Comparison of ENCODE assay signal across 8 cellular contexts in the genomic region with DNA sequence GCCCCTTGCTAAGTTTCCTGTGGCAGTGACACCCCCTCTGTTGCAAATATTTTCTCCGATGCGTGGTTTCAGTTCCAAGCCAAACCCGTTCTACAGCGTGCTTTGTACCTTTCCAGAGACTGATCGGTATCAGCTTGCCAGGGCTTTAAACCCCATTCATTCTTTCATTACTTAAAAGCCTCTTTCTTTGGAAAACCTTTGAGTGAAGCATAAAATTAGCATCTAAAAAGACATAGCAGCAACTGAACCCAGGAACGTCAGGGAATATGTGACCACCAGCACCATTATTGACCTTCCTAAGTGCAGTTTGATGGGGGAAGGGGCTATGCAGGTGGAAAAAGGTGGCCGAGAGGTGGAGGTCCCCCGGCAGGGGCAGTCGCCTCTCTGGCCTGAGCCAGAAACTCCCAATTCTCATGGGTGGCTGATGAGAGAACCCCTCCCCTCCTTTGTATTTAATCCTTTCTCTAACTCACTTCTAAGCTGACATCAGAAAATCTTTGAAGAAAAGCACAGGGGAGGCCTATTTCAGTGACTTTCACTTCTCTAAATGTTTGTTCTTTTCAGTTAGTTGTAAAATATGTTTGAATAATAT.
DNase-seq lines count a peak whose midpoint lies in the region.

No MANE protein-coding gene starts in this region.

- peak overlapping the region; percentile 12 for H3K4me3 ChIP-seq in HUES6 (ENCODE audit: low read depth, low read length)
- H3K4me3 ChIP-seq in ectodermal cell (ENCODE audit: insufficient read depth, low read depth, low read length), result no peak overlapping the region
- H3K4me3 ChIP-seq in skin epidermis, result no peak overlapping the region

- peak overlapping the region; percentile 57 for H3K9ac ChIP-seq in HUES6 (ENCODE audit: low read length)

- H3K4me1 ChIP-seq in HUES6 (ENCODE audit: control insufficient read depth, insufficient read depth, low read length), result peaks cover 38% of the 10 kb centered on the region
- H3K4me1 ChIP-seq in ectodermal cell (ENCODE audit: control insufficient read depth, insufficient read depth, low read length), result peaks cover 23% of the 10 kb centered on the region

- H3K27me3 Mint-ChIP-seq in activated T-cell treated with anti-CD3 and anti-CD28 coated beads, Interleukin-2, amount 50 U/mL, for 24 hours, result no peaks in the 10 kb centered on the region

- H3K27ac ChIP-seq in HUES6 (ENCODE audit: low read depth, low read length) (peak overlapping the region; percentile 93), ectodermal cell (ENCODE audit: insufficient read depth, low read depth, low read length, poor library complexity, severe bottlenecking) (peak overlapping the region; percentile 28), skin epidermis (peak overlapping the region in 12 of 21 experiments; percentile 26 to 78 (median 55))

- peaks cover 8% of the 10 kb centered on the region for H3K9me3 Mint-ChIP-seq in activated T-cell treated with anti-CD3 and anti-CD28 coated beads, Interleukin-2, amount 50 U/mL, for 24 hours

- H3K36me3 Mint-ChIP-seq in activated T-cell treated with anti-CD3 and anti-CD28 coated beads, Interleukin-2, amount 50 U/mL, for 24 hours (ENCODE audit: low read depth), result no peaks in the 10 kb centered on the region

- H3K9me3 ChIP-seq in HUES6 (ENCODE audit: control insufficient read depth, insufficient read depth, low read depth, low read length) (peaks cover 15% of the 10 kb centered on the region), ectodermal cell (ENCODE audit: control insufficient read depth, low read length) (no peaks in the 10 kb centered on the region)

- H3K27me3 ChIP-seq in HUES6 (ENCODE audit: control insufficient read depth, insufficient read depth, low read length) (no peaks in the 10 kb centered on the region), ectodermal cell (ENCODE audit: control insufficient read depth, insufficient read depth, low read length, poor library complexity, severe bottlenecking) (no peaks in the 10 kb centered on the region)

- no peaks in the 10 kb centered on the region for H3K36me3 ChIP-seq in HUES6 (ENCODE audit: control insufficient read depth, insufficient read depth, low read length)
- H3K36me3 ChIP-seq in ectodermal cell (ENCODE audit: control insufficient read depth, insufficient read depth, low read length), result no peaks in the 10 kb centered on the region

- 2 to 4% methylated on average over 9 of the region's 9 CpGs for WGBS in ectodermal cell, 2 experiments

- intact Hi-C loops in cardiac septum (cut with DNase I), result no loop called here

- no peak for DNase-seq in activated T-cell treated with anti-CD3 and anti-CD28 coated beads, Interleukin-2, amount 50 U/mL, for 24 hours
- DNase-seq in activated T-cell treated with anti-CD3 and anti-CD28 coated beads for 4 hours, result no peak
- no peak for DNase-seq in cardiac septum (ENCODE audit: low spot score)
- no peak for DNase-seq in 8988T
- DNase-seq in activated CD4-positive, CD25-positive, alpha-beta regulatory T cell treated with anti-CD3 and anti-CD28 coated beads, Interleukin-2, amount 50 U/mL, for 72 hours, result no peak

- H3K4me3 Mint-ChIP-seq in activated T-cell treated with anti-CD3 and anti-CD28 coated beads, Interleukin-2, amount 50 U/mL, for 24 hours, result peak overlapping the region; percentile 66

- H3K27ac Mint-ChIP-seq in activated T-cell treated with anti-CD3 and anti-CD28 coated beads, Interleukin-2, amount 50 U/mL, for 24 hours, result peak overlapping the region; percentile 81

- peaks cover 39% of the 10 kb centered on the region for H3K4me1 Mint-ChIP-seq in activated T-cell treated with anti-CD3 and anti-CD28 coated beads, Interleukin-2, amount 50 U/mL, for 24 hours (ENCODE audit: low read depth)

Comparison
In these comparisons a context has a peak if more than half of its experiments do, and no peak if none do; other contexts are left out.
1. H3K27ac ChIP-seq: peak in every context shown above with its lines; median percentile 93 in HUES6; 55 in skin epidermis; 28 in ectodermal cell.